9 cellular contexts compared by ENCODE assay signal in the genomic region with DNA sequence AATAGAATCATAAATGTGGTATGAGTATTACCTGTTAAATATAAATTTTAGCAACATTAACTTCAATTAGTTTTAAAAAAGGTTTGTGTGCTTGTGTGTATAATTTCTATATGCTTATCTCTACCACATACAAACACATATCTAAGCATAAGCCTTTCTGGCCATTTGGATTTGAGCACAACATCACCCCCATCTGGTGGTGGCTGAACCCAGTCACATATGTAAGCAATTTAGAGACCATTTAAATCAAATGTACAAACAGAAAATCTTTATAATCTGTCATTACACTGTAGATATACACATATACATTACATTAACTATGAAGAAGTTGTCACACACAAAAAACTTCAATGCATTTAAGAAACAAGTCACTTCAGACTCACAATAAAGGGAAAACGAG. TPM values are rescaled to one million over a fixed set of nuclear protein-coding genes. Genes with fewer than 3 reads are reported as not detected.
DNase-seq lines count a peak whose midpoint lies in the region; ATAC-seq and TF ChIP-seq lines count a peak whose summit lies in the region.
"Had no signal": no experiment of that assay in that cellular context is flagged by ENCODE, and none has a peak within 500 bp of the region (broad histone marks: within the 10 kb centered on the region; RNA-seq: fewer than 3 reads in every experiment).

No MANE protein-coding gene starts in this region.

- H4K91ac ChIP-seq in H9 (ENCODE audit: insufficient read length, low read depth, low read length) = no peak overlapping the region

- H3K4me1 ChIP-seq in H9 (ENCODE audit: insufficient read depth, low read length) (no peaks in the 10 kb centered on the region), RWPE2 (ENCODE audit: insufficient read depth, poor library complexity, severe bottlenecking) (peaks cover 9% of the 10 kb centered on the region)

- H3K36me3 Mint-ChIP-seq in H9 (ENCODE audit: insufficient read depth in 1 of 3, low read depth in 3 of 3) = peaks cover 6 to 10% (median 9%) of the 10 kb centered on the region in 3 experiments; a peak in 5 of 7 replicates
- H3K36me3 Mint-ChIP-seq in stimulated activated naive B cell treated with anti-CD40 and anti-IgM and Interleukin-4, amounts not matched to agents 10 μg/mL and 1 μg/mL and 100 μg/mL, for 72 hours = peaks cover 17 to 22% of the 10 kb centered on the region in 2 donors

- no peak overlapping the region for H3K4me3 ChIP-seq in RWPE2 (ENCODE audit: severe bottlenecking)
- no peak overlapping the region for H3K4me3 ChIP-seq in fibroblast of mammary gland (ENCODE audit: control insufficient read depth, low read depth, low read length)

- H3K27ac Mint-ChIP-seq in H9 = no peak overlapping the region
- H3K27ac Mint-ChIP-seq in stimulated activated naive B cell treated with anti-CD40 and anti-IgM and Interleukin-4, amounts not matched to agents 10 μg/mL and 1 μg/mL and 100 μg/mL, for 72 hours = no peak overlapping the region
- H3K27ac Mint-ChIP-seq: T-cell had no signal

- no peak overlapping the region for H3K56ac ChIP-seq in H9 (ENCODE audit: insufficient read length, low read depth, low read length)

- no peak overlapping the region for H4K5ac ChIP-seq in H9 (ENCODE audit: insufficient read length, low read depth, low read length)

- H3K36me3 ChIP-seq in RWPE2 (ENCODE audit: low read depth) = no peaks in the 10 kb centered on the region

- peak; percentile 67 for TF ChIP-seq CTCF in H9 (conservative IDR thresholded peaks at IDR 0.05)
- peak; percentile 33 for TF ChIP-seq CTCF in RWPE2 (IDR thresholded peaks at IDR 0.05; ENCODE audit: poor library complexity, severe bottlenecking)
- TF ChIP-seq CTCF in fibroblast of mammary gland (conservative IDR thresholded peaks at IDR 0.05; ENCODE audit: control insufficient read depth, insufficient read depth, low read depth, low read length) = peak; percentile 45

- no peak overlapping the region for H3K23ac ChIP-seq in H9 (ENCODE audit: insufficient read length, low read depth, low read length)

- no peaks in the 10 kb centered on the region for H4K20me1 ChIP-seq in H9 (ENCODE audit: control insufficient read depth, insufficient read depth, insufficient read length)

- DNase-seq in D341Med (ENCODE audit: low spot score) (peak; percentile 55), H9 (no peak), RWPE2 (ENCODE audit: low spot score) (no peak), fibroblast of mammary gland (ENCODE audit: low read depth) (peak; percentile 63)
- no peak for DNase-seq in stimulated activated naive B cell treated with anti-CD40 and anti-IgM and Interleukin-4, amounts not matched to agents 10 μg/mL and 1 μg/mL and 100 μg/mL, for 72 hours

- no peak overlapping the region for H2BK120ac ChIP-seq in H9 (ENCODE audit: low read depth, low read length, poor library complexity, severe bottlenecking)

- H3T11ph ChIP-seq in H9 (ENCODE audit: low read length) = no peak overlapping the region

- H3K27me3 ChIP-seq in H9 (ENCODE audit: insufficient read depth, low read length) (no peaks in the 10 kb centered on the region), RWPE2 (ENCODE audit: insufficient read depth, poor library complexity, severe bottlenecking) (no peaks in the 10 kb centered on the region)

- H2BK12ac ChIP-seq in H9 (ENCODE audit: insufficient read length, low read depth, low read length) = no peak overlapping the region

- H3K27ac ChIP-seq in H9 (ENCODE audit: insufficient read length, low read depth, low read length) (no peak overlapping the region), RWPE2 (ENCODE audit: poor library complexity, severe bottlenecking) (no peak overlapping the region)

- H3K4me3 Mint-ChIP-seq in H9 = no peak overlapping the region
- no peak overlapping the region for H3K4me3 Mint-ChIP-seq in stimulated activated naive B cell treated with anti-CD40 and anti-IgM and Interleukin-4, amounts not matched to agents 10 μg/mL and 1 μg/mL and 100 μg/mL, for 72 hours
- H3K4me3 Mint-ChIP-seq: T-cell had no signal

- WGBS in H9 (ENCODE audit: extremely low coverage, insufficient read length, low lambda C conversion rate) = no CpG with 5 or more reads among the region's 1 CpG

- no peak overlapping the region for H3K14ac ChIP-seq in H9 (ENCODE audit: insufficient read depth, low read length)

- no peaks in the 10 kb centered on the region for H3K79me2 ChIP-seq in H9 (ENCODE audit: insufficient read depth, low read length)

- H2BK5ac ChIP-seq in H9 (ENCODE audit: insufficient read length, low read length) = no peak overlapping the region

- H3K4me1 Mint-ChIP-seq in H9 = 0 out of 4 replicates have a peak, but pooled peaks cover 0 to under 1% of the 10 kb centered on the region in 2 experiments
- peaks cover 13 to 23% of the 10 kb centered on the region in 2 donors for H3K4me1 Mint-ChIP-seq in stimulated activated naive B cell treated with anti-CD40 and anti-IgM and Interleukin-4, amounts not matched to agents 10 μg/mL and 1 μg/mL and 100 μg/mL, for 72 hours

- H3K9me3 Mint-ChIP-seq in H9 = no peaks in the 10 kb centered on the region; a peak in 1 of 5 replicates
- H3K9me3 Mint-ChIP-seq in stimulated activated naive B cell treated with anti-CD40 and anti-IgM and Interleukin-4, amounts not matched to agents 10 μg/mL and 1 μg/mL and 100 μg/mL, for 72 hours = no peaks in the 10 kb centered on the region

- no peaks in the 10 kb centered on the region for H3K23me2 ChIP-seq in H9 (ENCODE audit: insufficient read length, low read depth, low read length, poor library complexity, severe bottlenecking)

- H4K8ac ChIP-seq in H9 (replicated peaks; ENCODE audit: insufficient read length, low read depth, low read length) = no peak overlapping the region

- H3K4ac ChIP-seq in H9 (ENCODE audit: low read depth, low read length) = no peak overlapping the region

- no peak overlapping the region for H3K4me2 ChIP-seq in H9 (ENCODE audit: insufficient read depth, insufficient read length, low read length)

- no peak overlapping the region for H2AK5ac ChIP-seq in H9 (ENCODE audit: insufficient read length, low read length)

- ATAC-seq in RWPE2 (ENCODE audit: low read depth) (no peak), GM18511 (IDR thresholded peaks at IDR 0.05; ENCODE audit: unreplicated experiment) (no peak), GM19351 (IDR thresholded peaks at IDR 0.05; ENCODE audit: unreplicated experiment) (no peak), HG02642 (IDR thresholded peaks at IDR 0.05; ENCODE audit: poor library complexity, unreplicated experiment) (no peak)
- ATAC-seq in stimulated activated naive B cell treated with anti-CD40 and anti-IgM and Interleukin-4, amounts not matched to agents 10 μg/mL and 1 μg/mL and 100 μg/mL, for 72 hours (replicated peaks) = peak; percentile 42 to 52

- H3K9ac ChIP-seq in H9 (ENCODE audit: extremely low read depth, insufficient read length, low read length) = no peak overlapping the region

- no peak overlapping the region for H3K18ac ChIP-seq in H9 (ENCODE audit: insufficient read length, low read depth, low read length)

- H2AFZ ChIP-seq in H9 (ENCODE audit: low read length) = no peak overlapping the region

- no peaks in the 10 kb centered on the region for H3K27me3 Mint-ChIP-seq in H9 (ENCODE audit: low read depth)
- no peaks in the 10 kb centered on the region for H3K27me3 Mint-ChIP-seq in stimulated activated naive B cell treated with anti-CD40 and anti-IgM and Interleukin-4, amounts not matched to agents 10 μg/mL and 1 μg/mL and 100 μg/mL, for 72 hours
- H3K27me3 Mint-ChIP-seq: T-cell had no signal

- H2BK15ac ChIP-seq in H9 (ENCODE audit: low read depth, low read length) = no peak overlapping the region

- H3K9me3 ChIP-seq in H9 (ENCODE audit: control insufficient read depth, low read depth, low read length) = no peaks in the 10 kb centered on the region
- H3K9me3 ChIP-seq in RWPE2 (ENCODE audit: severe bottlenecking) = no peaks in the 10 kb centered on the region

- no peaks in the 10 kb centered on the region for H3K79me1 ChIP-seq in H9 (ENCODE audit: insufficient read depth, low read depth, low read length, poor library complexity, severe bottlenecking)

- H2BK20ac ChIP-seq in H9 (ENCODE audit: low read depth, low read length, poor library complexity, severe bottlenecking) = no peak overlapping the region

RNA-seq across cellular contexts. Expression of a gene that starts 31.7 kb away (rescaled TPM):
- total RNA-seq in H9 (2021) = not detected in 2 replicates
- total RNA-seq: T-cell had no signal

Comparison
In these comparisons a context has a peak if more than half of its experiments do, and no peak if none do; other contexts are left out.
1. DNase-seq: peak in D341Med (single experiment) and fibroblast of mammary gland (single experiment); none in H9 (single experiment), RWPE2 (single experiment) and stimulated activated naive B cell treated with anti-CD40 and anti-IgM and Interleukin-4, amounts not matched to agents 10 μg/mL and 1 μg/mL and 100 μg/mL, for 72 hours (single experiment).
2. ATAC-seq: peak in stimulated activated naive B cell treated with anti-CD40 and anti-IgM and Interleukin-4, amounts not matched to agents 10 μg/mL and 1 μg/mL and 100 μg/mL, for 72 hours (2 of 2); none in RWPE2 (single experiment), GM18511 (single experiment), GM19351 (single experiment) and HG02642 (single experiment).
3. Peak in every context shown above with its lines, with median percentiles within 50 percentile points of each other: CTCF ChIP-seq.